In genomic region chr9:123380852-123381705, GRCh38 we compare ENCODE assay signal across 17 cellular contexts. TPM values are rescaled to one million over a fixed set of nuclear protein-coding genes. Genes with fewer than 3 reads are reported as not detected.
"Had no signal": no experiment of that assay in that cellular context is flagged by ENCODE, and none has a peak within 500 bp of the region (broad histone marks: within the 10 kb centered on the region; RNA-seq: fewer than 3 reads in every experiment).

No MANE protein-coding gene starts in this region.

- H3K4me1 Mint-ChIP-seq: stimulated activated memory B cell treated with anti-CD40 and anti-IgM and Interleukin-4, amounts not matched to agents 10 μg/mL and 1 μg/mL and 100 μg/mL, for 72 hours; stimulated activated naive CD8-positive, alpha-beta T cell treated with anti-CD3 and anti-CD28 coated beads, Interleukin-15, amount 100 ng/mL, for 72 hours had no signal

- H3K27ac Mint-ChIP-seq: dendritic cell treated with granulocyte-macrophage colony-stimulating factor and Interleukin-4, amounts not matched to agents 40 ng/mL and 50 ng/mL, for 4 days; natural killer cell treated with Interleukin-12 subunit alpha and Interleukin-12 subunit beta and Interleukin-15 and Interleukin-18, amount 100 ng/mL, for 72 hours; stimulated activated memory B cell treated with anti-CD40 and anti-IgM and Interleukin-4, amounts not matched to agents 10 μg/mL and 1 μg/mL and 100 μg/mL, for 72 hours had no signal

- H3K4me1 ChIP-seq: breast epithelium, pancreas, prostate gland, right lobe of liver had no signal

- H3K9me3 ChIP-seq: breast epithelium, pancreas, prostate gland, right lobe of liver, thoracic aorta, transverse colon had no signal

- H3K4me3 ChIP-seq: breast epithelium, hepatocyte, pancreas, prostate gland, right lobe of liver, thoracic aorta, transverse colon had no signal

- H3K27me3 Mint-ChIP-seq: natural killer cell treated with Interleukin-12 subunit alpha and Interleukin-12 subunit beta and Interleukin-15 and Interleukin-18, amount 100 ng/mL, for 72 hours; stimulated activated memory B cell treated with anti-CD40 and anti-IgM and Interleukin-4, amounts not matched to agents 10 μg/mL and 1 μg/mL and 100 μg/mL, for 72 hours had no signal

- H3K9me3 Mint-ChIP-seq: dendritic cell treated with granulocyte-macrophage colony-stimulating factor and Interleukin-4, amounts not matched to agents 40 ng/mL and 50 ng/mL, for 4 days; natural killer cell treated with Interleukin-12 subunit alpha and Interleukin-12 subunit beta and Interleukin-15 and Interleukin-18, amount 100 ng/mL, for 72 hours; stimulated activated memory B cell treated with anti-CD40 and anti-IgM and Interleukin-4, amounts not matched to agents 10 μg/mL and 1 μg/mL and 100 μg/mL, for 72 hours; stimulated activated naive CD8-positive, alpha-beta T cell treated with anti-CD3 and anti-CD28 coated beads, Interleukin-15, amount 100 ng/mL, for 72 hours had no signal

- H3K27ac ChIP-seq: breast epithelium, hepatocyte, pancreas, prostate gland, right lobe of liver, thoracic aorta, transverse colon had no signal

- DNase-seq: effector CD4-positive, alpha-beta T cell; foreskin melanocyte; mammary epithelial cell; pancreas; right lobe of liver; stimulated activated CD4-positive, alpha-beta T cell treated with anti-CD3 and anti-CD28 coated beads, Interleukin-4, amount 100 ng/mL, for 1 hour; stimulated activated CD8-positive, alpha-beta memory T cell treated with anti-CD3 and anti-CD28 coated beads, Interleukin-4, amount 100 ng/mL, for 48 hours; stimulated activated naive CD8-positive, alpha-beta T cell treated with anti-CD3 and anti-CD28 coated beads, Interleukin-15, amount 100 ng/mL, for 72 hours; transverse colon had no signal

- H3K27me3 ChIP-seq: breast epithelium, hepatocyte, pancreas, right lobe of liver, transverse colon had no signal

- H3K36me3 Mint-ChIP-seq: natural killer cell treated with Interleukin-12 subunit alpha and Interleukin-12 subunit beta and Interleukin-15 and Interleukin-18, amount 100 ng/mL, for 72 hours had no signal

- H3K36me3 ChIP-seq: breast epithelium, pancreas, prostate gland, right lobe of liver, transverse colon had no signal

- H3K4me3 Mint-ChIP-seq: dendritic cell treated with granulocyte-macrophage colony-stimulating factor and Interleukin-4, amounts not matched to agents 40 ng/mL and 50 ng/mL, for 4 days; natural killer cell treated with Interleukin-12 subunit alpha and Interleukin-12 subunit beta and Interleukin-15 and Interleukin-18, amount 100 ng/mL, for 72 hours; stimulated activated memory B cell treated with anti-CD40 and anti-IgM and Interleukin-4, amounts not matched to agents 10 μg/mL and 1 μg/mL and 100 μg/mL, for 72 hours; stimulated activated naive CD8-positive, alpha-beta T cell treated with anti-CD3 and anti-CD28 coated beads, Interleukin-15, amount 100 ng/mL, for 72 hours had no signal

- ATAC-seq: natural killer cell treated with Interleukin-12 subunit alpha and Interleukin-12 subunit beta and Interleukin-15 and Interleukin-18, amount 100 ng/mL, for 72 hours; pancreas; right lobe of liver; stimulated activated memory B cell treated with anti-CD40 and anti-IgM and Interleukin-4, amounts not matched to agents 10 μg/mL and 1 μg/mL and 100 μg/mL, for 72 hours; stimulated activated naive CD8-positive, alpha-beta T cell treated with anti-CD3 and anti-CD28 coated beads, Interleukin-15, amount 100 ng/mL, for 72 hours had no signal

RNA-seq across cellular contexts. Expression of gene CRB2, which starts 25.1 kb away (rescaled TPM):
- total RNA-seq: lower leg skin; natural killer cell treated with Interleukin-12 subunit alpha and Interleukin-12 subunit beta and Interleukin-15 and Interleukin-18, amount 100 ng/mL, for 72 hours; pancreas; right lobe of liver; thoracic aorta had no signal
- polyA plus RNA-seq: mammary epithelial cell had no signal
